Comparison of ENCODE assay signal across 9 cellular contexts in the genomic region with DNA sequence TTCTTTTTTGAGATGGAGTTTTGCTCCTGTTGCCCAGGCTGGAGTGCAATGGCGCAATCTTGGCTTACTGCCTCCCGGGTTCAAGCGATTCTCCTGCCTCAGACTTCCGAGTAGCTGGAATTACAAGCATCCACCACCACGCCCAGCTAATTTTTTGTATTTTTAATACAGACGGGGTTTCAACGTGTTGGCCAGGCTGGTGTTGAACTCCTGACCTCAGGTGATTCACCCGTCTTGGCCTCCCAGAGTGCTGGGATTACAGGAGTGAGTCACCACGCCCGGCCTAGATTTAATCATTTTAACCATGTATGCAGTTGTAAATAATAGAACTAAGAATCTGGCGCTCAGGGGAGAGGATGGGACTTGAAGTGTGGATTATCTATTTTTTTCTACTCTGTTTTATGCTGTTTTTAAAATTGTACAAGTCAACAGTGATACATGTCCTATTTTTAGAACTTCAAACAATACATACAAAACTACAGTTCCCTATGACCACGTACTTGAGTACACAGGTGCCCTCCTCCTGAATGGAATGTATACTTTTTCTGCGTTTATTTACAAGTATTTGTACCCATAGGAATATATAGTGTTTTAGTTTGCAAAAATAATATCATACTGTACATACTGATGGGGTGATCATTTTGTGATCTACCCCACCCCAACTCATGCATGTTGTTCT. TPM values are rescaled to one million over a fixed set of nuclear protein-coding genes. Genes with fewer than 3 reads are reported as not detected.
DNase-seq lines count a peak whose midpoint lies in the region; ATAC-seq and TF ChIP-seq lines count a peak whose summit lies in the region.
"Had no signal": no experiment of that assay in that cellular context is flagged by ENCODE, and none has a peak within 500 bp of the region (broad histone marks: within the 10 kb centered on the region; RNA-seq: fewer than 3 reads in every experiment).

No MANE protein-coding gene starts in this region.

- H3K4me1 Mint-ChIP-seq in activated naive CD8-positive, alpha-beta T cell treated with anti-CD3 and anti-CD28 coated beads for 36 hours = peaks cover 24% of the 10 kb centered on the region
- H3K4me1 Mint-ChIP-seq in memory B cell = peaks cover 29% of the 10 kb centered on the region

- no peaks in the 10 kb centered on the region for H3K27me3 ChIP-seq in upper lobe of right lung

- H3K36me3 ChIP-seq in upper lobe of right lung = peaks cover 27% of the 10 kb centered on the region

- H3K4me1 ChIP-seq in upper lobe of right lung = peaks cover 25% of the 10 kb centered on the region

- DNase-seq in AG09309 (ENCODE audit: low read depth) = peak; percentile 72
- DNase-seq in M059J (ENCODE audit: low read depth) = peak; percentile 99
- peak; percentile 14 for DNase-seq in activated naive CD8-positive, alpha-beta T cell treated with anti-CD3 and anti-CD28 coated beads for 36 hours
- DNase-seq in memory B cell (ENCODE audit: low spot score in 2 of 2) = no peak
- DNase-seq in upper lobe of right lung = peak; percentile 66
- no peak for DNase-seq in NCI-H1694 treated with DMSO at 0.1 percent for 48 hours (lab: John Stamatoyannopoulos, UW)
- DNase-seq: activated naive CD8-positive, alpha-beta T cell treated with anti-CD3 and anti-CD28 coated beads, Interleukin-2, amount 10 ng/mL, durations not matched to agents 7 days and 5 days had no signal

- no peaks in the 10 kb centered on the region for H3K9me3 Mint-ChIP-seq in activated naive CD8-positive, alpha-beta T cell treated with anti-CD3 and anti-CD28 coated beads for 36 hours
- no peaks in the 10 kb centered on the region for H3K9me3 Mint-ChIP-seq in memory B cell
- H3K9me3 Mint-ChIP-seq: activated naive CD8-positive, alpha-beta T cell treated with anti-CD3 and anti-CD28 coated beads, Interleukin-2, amount 10 ng/mL, durations not matched to agents 7 days and 5 days had no signal

- intact Hi-C loops in upper lobe of right lung (cut with DNase I) = no loop called here

- H3K27ac ChIP-seq in upper lobe of right lung = no peak overlapping the region

- H3K27ac Mint-ChIP-seq in activated naive CD8-positive, alpha-beta T cell treated with anti-CD3 and anti-CD28 coated beads for 36 hours = no peak overlapping the region
- H3K27ac Mint-ChIP-seq in memory B cell = peak overlapping the region; percentile 4
- H3K27ac Mint-ChIP-seq: activated naive CD8-positive, alpha-beta T cell treated with anti-CD3 and anti-CD28 coated beads, Interleukin-2, amount 10 ng/mL, durations not matched to agents 7 days and 5 days had no signal

- H3K4me3 ChIP-seq in AG09309 (ENCODE audit: control insufficient read depth, low read depth, low read length) (no peak overlapping the region), upper lobe of right lung (no peak overlapping the region)

- no peaks in the 10 kb centered on the region for H3K27me3 Mint-ChIP-seq in activated naive CD8-positive, alpha-beta T cell treated with anti-CD3 and anti-CD28 coated beads for 36 hours
- no peaks in the 10 kb centered on the region for H3K27me3 Mint-ChIP-seq in memory B cell
- H3K27me3 Mint-ChIP-seq: activated naive CD8-positive, alpha-beta T cell treated with anti-CD3 and anti-CD28 coated beads, Interleukin-2, amount 10 ng/mL, durations not matched to agents 7 days and 5 days had no signal

- no peak for TF ChIP-seq CTCF in AG09309 (IDR thresholded peaks at IDR 0.05; ENCODE audit: control insufficient read depth, insufficient read depth, low read depth, low read length, missing control alignments)
- no peak for TF ChIP-seq CTCF in upper lobe of right lung (IDR thresholded peaks at IDR 0.05)

- no peak for ATAC-seq in memory B cell (ENCODE audit: low read depth)
- peak; percentile 41 for ATAC-seq in upper lobe of right lung
- ATAC-seq in GM21447 (IDR thresholded peaks at IDR 0.05; ENCODE audit: unreplicated experiment) = no peak
- ATAC-seq in HG02870 (IDR thresholded peaks at IDR 0.05; ENCODE audit: unreplicated experiment) = no peak

- peaks cover 21% of the 10 kb centered on the region for H3K36me3 Mint-ChIP-seq in activated naive CD8-positive, alpha-beta T cell treated with anti-CD3 and anti-CD28 coated beads for 36 hours
- peaks cover 17% of the 10 kb centered on the region for H3K36me3 Mint-ChIP-seq in memory B cell

- no peak overlapping the region for H3K4me3 Mint-ChIP-seq in activated naive CD8-positive, alpha-beta T cell treated with anti-CD3 and anti-CD28 coated beads for 36 hours
- H3K4me3 Mint-ChIP-seq in memory B cell = no peak overlapping the region
- H3K4me3 Mint-ChIP-seq: activated naive CD8-positive, alpha-beta T cell treated with anti-CD3 and anti-CD28 coated beads, Interleukin-2, amount 10 ng/mL, durations not matched to agents 7 days and 5 days had no signal

- no peaks in the 10 kb centered on the region for H3K9me3 ChIP-seq in upper lobe of right lung

RNA-seq across cellular contexts. Expression of a gene that starts 27.8 kb away (rescaled TPM):
- total RNA-seq in M059J (2014; rRNA removed; shearing (Covaris generic)) = 70.6 and 71.2 TPM in 2 replicates
- 10 to 100 TPM; 45.1 to 55.2 TPM for total RNA-seq in activated naive CD8-positive, alpha-beta T cell treated with anti-CD3 and anti-CD28 coated beads for 36 hours
- 65.6 TPM for total RNA-seq in upper lobe of right lung

Comparison
In these comparisons a context has a peak if more than half of its experiments do, and no peak if none do; other contexts are left out.
1. DNase-seq: peak in AG09309 (single experiment), M059J (single experiment), activated naive CD8-positive, alpha-beta T cell treated with anti-CD3 and anti-CD28 coated beads for 36 hours (single experiment) and upper lobe of right lung (single experiment); none in memory B cell (0 of 2) and NCI-H1694 treated with DMSO at 0.1 percent for 48 hours (single experiment).